In the genomic region with DNA sequence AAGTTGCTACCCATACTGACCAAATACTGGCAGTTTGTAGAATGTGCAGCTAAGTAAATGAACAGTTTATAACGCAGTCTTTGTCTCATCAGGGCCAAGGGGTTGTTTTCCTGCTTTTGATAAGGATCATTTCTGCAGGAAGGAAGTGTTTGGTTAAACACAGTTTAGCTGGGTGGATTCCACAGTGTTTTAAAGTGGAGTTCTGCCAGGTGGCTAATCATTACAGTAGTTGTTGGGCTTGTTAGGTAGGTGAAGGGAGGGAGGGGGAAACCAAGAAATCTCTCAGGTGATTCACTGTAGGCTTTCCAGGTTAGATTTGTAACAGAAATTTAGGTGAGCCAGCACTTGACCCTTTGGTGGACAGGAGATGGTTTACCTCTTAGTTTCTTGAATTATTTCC, we compare ENCODE assay signal across 10 cellular contexts. TPM values are rescaled to one million over a fixed set of nuclear protein-coding genes. Genes with fewer than 3 reads are reported as not detected.
DNase-seq lines count a peak whose midpoint lies in the region; ATAC-seq, FAIRE-seq and TF ChIP-seq lines count a peak whose summit lies in the region.
"Had no signal": no experiment of that assay in that cellular context is flagged by ENCODE, and none has a peak within 500 bp of the region (broad histone marks: within the 10 kb centered on the region; RNA-seq: fewer than 3 reads in every experiment).

No MANE protein-coding gene starts in this region.

- peaks cover 25% of the 10 kb centered on the region for H3K36me3 Mint-ChIP-seq in natural killer cell treated with Interleukin-12 subunit alpha and Interleukin-12 subunit beta and Interleukin-15 and Interleukin-18, amount 100 ng/mL, for 72 hours
- no peaks in the 10 kb centered on the region for H3K36me3 Mint-ChIP-seq in natural killer cell
- H3K36me3 Mint-ChIP-seq in T-helper 1 cell treated with Interleukin-12 subunit alpha and Interleukin-12 subunit beta and Interleukin-4 antibody, amounts not matched to agents 30 μg/mL and 1 μg/mL, for 36 hours (ENCODE audit: low read depth), result peaks cover 16% of the 10 kb centered on the region

- ATAC-seq in natural killer cell treated with Interleukin-12 subunit alpha and Interleukin-12 subunit beta and Interleukin-15 and Interleukin-18, amount 100 ng/mL, for 72 hours, result no peak
- ATAC-seq in natural killer cell (no peak), upper lobe of right lung (peak; percentile 85)

- H3K9me3 ChIP-seq in upper lobe of right lung, result no peaks in the 10 kb centered on the region

- H3K27me3 ChIP-seq in kidney epithelial cell (ENCODE audit: control insufficient read depth, insufficient read depth, low read length), result no peaks in the 10 kb centered on the region
- no peaks in the 10 kb centered on the region for H3K27me3 ChIP-seq in upper lobe of right lung

- intact Hi-C loops in natural killer cell (cut with micrococcal nuclease), result no loop called here
- intact Hi-C loops in upper lobe of right lung (cut with DNase I), result no loop called here

- H3K36me3 ChIP-seq in kidney epithelial cell (ENCODE audit: control insufficient read depth, insufficient read depth, low read length) (no peaks in the 10 kb centered on the region), upper lobe of right lung (peaks cover 18% of the 10 kb centered on the region)

- FAIRE-seq in urothelium cell line (lab: Jason Lieb, UNC), result no peak

- no peaks in the 10 kb centered on the region for H3K27me3 Mint-ChIP-seq in natural killer cell treated with Interleukin-12 subunit alpha and Interleukin-12 subunit beta and Interleukin-15 and Interleukin-18, amount 100 ng/mL, for 72 hours
- H3K27me3 Mint-ChIP-seq in natural killer cell (ENCODE audit: low read depth in 2 of 2), result no peaks in the 10 kb centered on the region
- H3K27me3 Mint-ChIP-seq in T-helper 1 cell treated with Interleukin-12 subunit alpha and Interleukin-12 subunit beta and Interleukin-4 antibody, amounts not matched to agents 30 μg/mL and 1 μg/mL, for 36 hours (ENCODE audit: low read depth), result no peaks in the 10 kb centered on the region

- H3K4me3 ChIP-seq in kidney epithelial cell (ENCODE audit: low read depth, low read length) (no peak overlapping the region), upper lobe of right lung (no peak overlapping the region)

- TF ChIP-seq CTCF in natural killer cell (IDR thresholded peaks at IDR 0.05) (no peak), kidney epithelial cell (IDR thresholded peaks at IDR 0.05; ENCODE audit: insufficient read depth, low read length, poor library complexity, severe bottlenecking) (no peak), upper lobe of right lung (IDR thresholded peaks at IDR 0.05) (no peak)

- peak overlapping the region in 1 of 2 donors; percentile 74 for H3K27ac Mint-ChIP-seq in natural killer cell treated with Interleukin-12 subunit alpha and Interleukin-12 subunit beta and Interleukin-15 and Interleukin-18, amount 100 ng/mL, for 72 hours
- peak overlapping the region in 1 of 2 donors; percentile 27 for H3K27ac Mint-ChIP-seq in natural killer cell
- peak overlapping the region; percentile 56 for H3K27ac Mint-ChIP-seq in T-helper 1 cell treated with Interleukin-12 subunit alpha and Interleukin-12 subunit beta and Interleukin-4 antibody, amounts not matched to agents 30 μg/mL and 1 μg/mL, for 36 hours

- H3K4me1 ChIP-seq in upper lobe of right lung, result peaks cover 55% of the 10 kb centered on the region

- peak overlapping the region; percentile 52 for H3K27ac ChIP-seq in upper lobe of right lung

- H3K4me3 Mint-ChIP-seq in natural killer cell treated with Interleukin-12 subunit alpha and Interleukin-12 subunit beta and Interleukin-15 and Interleukin-18, amount 100 ng/mL, for 72 hours, result peak overlapping the region; percentile 20
- no peak overlapping the region for H3K4me3 Mint-ChIP-seq in natural killer cell
- H3K4me3 Mint-ChIP-seq in T-helper 1 cell treated with Interleukin-12 subunit alpha and Interleukin-12 subunit beta and Interleukin-4 antibody, amounts not matched to agents 30 μg/mL and 1 μg/mL, for 36 hours, result peak overlapping the region; percentile 70

- H3K9me3 Mint-ChIP-seq in natural killer cell treated with Interleukin-12 subunit alpha and Interleukin-12 subunit beta and Interleukin-15 and Interleukin-18, amount 100 ng/mL, for 72 hours, result no peaks in the 10 kb centered on the region
- H3K9me3 Mint-ChIP-seq in natural killer cell, result no peaks in the 10 kb centered on the region
- H3K9me3 Mint-ChIP-seq in T-helper 1 cell treated with Interleukin-12 subunit alpha and Interleukin-12 subunit beta and Interleukin-4 antibody, amounts not matched to agents 30 μg/mL and 1 μg/mL, for 36 hours, result no peaks in the 10 kb centered on the region

- H3K4me1 Mint-ChIP-seq in natural killer cell treated with Interleukin-12 subunit alpha and Interleukin-12 subunit beta and Interleukin-15 and Interleukin-18, amount 100 ng/mL, for 72 hours (ENCODE audit: low read depth in 2 of 2), result peaks cover 31 to 44% of the 10 kb centered on the region in 2 donors
- peaks cover 21 to 31% of the 10 kb centered on the region in 2 donors for H3K4me1 Mint-ChIP-seq in natural killer cell
- H3K4me1 Mint-ChIP-seq in T-helper 1 cell treated with Interleukin-12 subunit alpha and Interleukin-12 subunit beta and Interleukin-4 antibody, amounts not matched to agents 30 μg/mL and 1 μg/mL, for 36 hours (ENCODE audit: low read depth), result peaks cover 55% of the 10 kb centered on the region

- no peak for DNase-seq in natural killer cell treated with Interleukin-12 subunit alpha and Interleukin-12 subunit beta and Interleukin-15 and Interleukin-18, amount 100 ng/mL, for 72 hours (ENCODE audit: low spot score)
- DNase-seq in natural killer cell, result no peak
- DNase-seq in kidney epithelial cell (ENCODE audit: low read depth), result peak; percentile 65
- no peak for DNase-seq in upper lobe of right lung
- DNase-seq in superior temporal gyrus (ENCODE audit: extremely low spot score), result no peak
- DNase-seq in urothelium cell line (ENCODE audit: low spot score), result no peak
- no peak for DNase-seq in NCI-H1436 (lab: John Stamatoyannopoulos, UW)
- DNase-seq: KBM-7; stimulated activated CD4-positive, alpha-beta T cell treated with anti-CD3 and anti-CD28 coated beads, Interleukin-15, amount 100 ng/mL, for 24 hours had no signal

RNA-seq across cellular contexts. Expression of a gene that starts 58.1 kb away (rescaled TPM):
- total RNA-seq in natural killer cell treated with Interleukin-12 subunit alpha and Interleukin-12 subunit beta and Interleukin-15 and Interleukin-18, amount 100 ng/mL, for 72 hours, result 10 to 100 TPM; 17.5 to 35.6 TPM
- total RNA-seq in natural killer cell (10 to 100 TPM; 19.4 to 22.6 (median 21.8) TPM), kidney epithelial cell (41.8 and 44.2 TPM in 2 replicates), upper lobe of right lung (98.4 TPM)
